In the genomic region with DNA sequence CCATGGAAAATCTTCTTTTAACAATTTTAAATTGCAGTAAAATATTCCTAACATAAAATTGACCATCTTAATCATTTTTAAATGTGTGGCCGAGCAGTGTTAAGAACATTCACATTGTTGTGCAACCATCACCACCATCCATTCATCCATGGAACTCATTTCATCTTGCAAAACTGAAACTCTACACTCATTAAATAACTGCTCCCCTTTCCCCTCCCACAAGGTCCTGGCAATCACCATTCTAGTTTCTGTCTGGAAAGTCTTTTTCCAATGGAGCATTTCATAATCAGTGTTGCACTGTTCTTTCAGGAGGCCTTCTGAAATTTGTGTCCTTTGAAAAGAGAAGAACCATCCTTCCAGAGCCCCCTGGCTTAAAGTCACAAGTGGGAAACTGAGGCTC, we compare ENCODE assay signal across 26 cellular contexts.
DNase-seq lines count a peak whose midpoint lies in the region; ATAC-seq and TF ChIP-seq lines count a peak whose summit lies in the region.
"Had no signal": no experiment of that assay in that cellular context is flagged by ENCODE, and none has a peak within 500 bp of the region (broad histone marks: within the 10 kb centered on the region; RNA-seq: fewer than 3 reads in every experiment).

No MANE protein-coding gene starts in this region.

- H3K9me3 ChIP-seq in right atrium auricular region: no peaks in the 10 kb centered on the region
- H3K9me3 ChIP-seq in fibroblast of lung (ENCODE audit: control insufficient read depth, insufficient read depth, low read depth, low read length): no peaks in the 10 kb centered on the region
- no peaks in the 10 kb centered on the region for H3K9me3 ChIP-seq in right cardiac atrium (ENCODE audit: control insufficient read depth, low read length)
- H3K9me3 ChIP-seq in uterus: no peaks in the 10 kb centered on the region
- H3K9me3 ChIP-seq in PC-3 (ENCODE audit: low read length): no peaks in the 10 kb centered on the region
- H3K9me3 ChIP-seq: SJCRH30, thoracic aorta had no signal

- no peaks in the 10 kb centered on the region for H3K27me3 ChIP-seq in right atrium auricular region
- no peaks in the 10 kb centered on the region for H3K27me3 ChIP-seq in fibroblast of lung (ENCODE audit: control insufficient read depth, insufficient read depth, low read length)
- H3K27me3 ChIP-seq in right cardiac atrium (ENCODE audit: control insufficient read depth, insufficient read depth): no peaks in the 10 kb centered on the region
- no peaks in the 10 kb centered on the region for H3K27me3 ChIP-seq in uterus
- H3K27me3 ChIP-seq in PC-3 (ENCODE audit: low read length): peaks cover 18% of the 10 kb centered on the region
- H3K27me3 ChIP-seq: SJCRH30 had no signal

- H3K36me3 ChIP-seq in right atrium auricular region (no peaks in the 10 kb centered on the region), fibroblast of lung (ENCODE audit: control insufficient read depth, insufficient read depth, low read length) (no peaks in the 10 kb centered on the region), uterus (no peaks in the 10 kb centered on the region), PC-3 (ENCODE audit: low read depth, low read length) (no peaks in the 10 kb centered on the region)
- H3K36me3 ChIP-seq: SJCRH30, thoracic aorta had no signal

- H3K4me3 ChIP-seq in right atrium auricular region (no peak overlapping the region), fibroblast of lung (replicated peaks in 1 of 4; ENCODE audit: control extremely low read depth in 1 of 4, insufficient read depth in 1 of 4, low read depth in 3 of 4, low read length in 4 of 4) (no peak overlapping the region), right cardiac atrium (ENCODE audit: low read length) (no peak overlapping the region), uterus (no peak overlapping the region), PC-3 (ENCODE audit: low read length) (no peak overlapping the region)
- H3K4me3 ChIP-seq: K562, SJCRH30, smooth muscle cell, thoracic aorta had no signal

- H3K4me2 ChIP-seq in fibroblast of lung (ENCODE audit: extremely low read depth, insufficient read depth, low read length) (no peak overlapping the region), PC-3 (ENCODE audit: low read length) (no peak overlapping the region)
- H3K4me2 ChIP-seq: smooth muscle cell had no signal

- intact Hi-C loops in Right ventricle myocardium inferior (cut with DNase I): no loop called here
- intact Hi-C loops in right cardiac atrium (cut with DNase I): no loop called here
- intact Hi-C loops in uterus (cut with DNase I; ENCODE audit: low total_unique reads): no loop called here
- intact Hi-C loops in PC-3 (cut with micrococcal nuclease): no loop called here

- no peak for TF ChIP-seq CTCF in right atrium auricular region (IDR thresholded peaks at IDR 0.05)
- TF ChIP-seq CTCF in fibroblast of lung (conservative IDR thresholded peaks at IDR 0.05 in 1 of 2, IDR thresholded peaks at IDR 0.05 in 1 of 2; ENCODE audit: low read depth in 1 of 2, low read length in 2 of 2): no peak
- TF ChIP-seq CTCF in uterus (IDR thresholded peaks at IDR 0.05): no peak
- TF ChIP-seq CTCF in PC-3 (conservative IDR thresholded peaks at IDR 0.05; ENCODE audit: low read depth, low read length): no peak

- H3K9ac ChIP-seq in fibroblast of lung (ENCODE audit: insufficient read depth, low read length) (no peak overlapping the region), PC-3 (ENCODE audit: low read length) (no peak overlapping the region)

- POLR2A ChIA-PET in PC-3 (lab: Charles Lee; ENCODE audit: unreplicated experiment): no interaction called here

- DNase-seq in Right ventricle myocardium inferior (ENCODE audit: missing footprints): no peak
- DNase-seq in right atrium auricular region (ENCODE audit: low spot score): no peak
- peak; percentile 8 to 52 for DNase-seq in fibroblast of lung (ENCODE audit: low read depth in 2 of 2)
- DNase-seq in right cardiac atrium: no peak
- peak; percentile 41 to 65 for DNase-seq in uterus
- DNase-seq in NCI-H82 treated with DMSO at 0.1 percent for 48 hours (lab: John Stamatoyannopoulos, UW; ENCODE audit: unreplicated experiment): no peak
- DNase-seq in PC-3: no peak
- DNase-seq: activated CD4-positive, alpha-beta T cell treated with anti-CD3 and anti-CD28 coated beads for 36 hours; activated CD8-positive, alpha-beta memory T cell treated with anti-CD3 and anti-CD28 coated beads, Interleukin-2, amount 50 U/mL, for 48 hours; activated CD8-positive, alpha-beta T cell treated with anti-CD3 and anti-CD28 coated beads for 36 hours; activated naive CD4-positive, alpha-beta T cell treated with anti-CD3 and anti-CD28 coated beads, Interleukin-2, amount 50 U/mL, for 16 hours; AML-193; CD8-positive, alpha-beta T cell; GOT3; NCI-H1105; NCI-H187; NCI-H2171 treated with DMSO at 0.1 percent for 48 hours; NCI-H524; SJCRH30; stimulated activated naive CD4-positive, alpha-beta T cell treated with Interleukin-2 at 50 U/mL for 16 hours; SW 1271 had no signal

- H3K27ac ChIP-seq in right atrium auricular region (peak overlapping the region in 1 of 2 donors; percentile 10), fibroblast of lung (ENCODE audit: insufficient read depth, low read length) (no peak overlapping the region), right cardiac atrium (ENCODE audit: low read length) (peak overlapping the region; percentile 53), uterus (peak overlapping the region in 1 of 2 donors; percentile 36), PC-3 (ENCODE audit: low read length) (no peak overlapping the region)
- H3K27ac ChIP-seq: SJCRH30, thoracic aorta, VCaP had no signal

- TF ChIP-seq POLR2A in uterus (IDR thresholded peaks at IDR 0.05): no peak

- H3K4me1 ChIP-seq in right atrium auricular region (peaks cover 0 to 9% of the 10 kb centered on the region in 2 donors), fibroblast of lung (ENCODE audit: control insufficient read depth, extremely low read depth, insufficient read depth, low read length) (no peaks in the 10 kb centered on the region), right cardiac atrium (ENCODE audit: control insufficient read depth, insufficient read depth, low read length) (peaks cover 6% of the 10 kb centered on the region), uterus (no peaks in the 10 kb centered on the region), PC-3 (ENCODE audit: insufficient read depth, low read length) (peaks cover 2% of the 10 kb centered on the region; the same call in 1 of the 2 replicates)
- H3K4me1 ChIP-seq: SJCRH30 had no signal

- H3F3A ChIP-seq in PC-3 (ENCODE audit: low read length, unreplicated experiment): no peaks in the 10 kb centered on the region

- 63% methylated on average over 1 of the region's 1 CpG for WGBS in right cardiac atrium

- H3K79me2 ChIP-seq in fibroblast of lung (ENCODE audit: control insufficient read depth, insufficient read depth, low read length) (no peaks in the 10 kb centered on the region), PC-3 (ENCODE audit: low read length) (no peaks in the 10 kb centered on the region)

- H4K20me1 ChIP-seq in fibroblast of lung (ENCODE audit: control insufficient read depth, extremely low read depth, insufficient read depth, low read length) (no peaks in the 10 kb centered on the region), PC-3 (ENCODE audit: low read length) (no peaks in the 10 kb centered on the region)

- CTCF ChIA-PET in PC-3 (lab: Charles Lee): no interaction called here

- H3K9me2 ChIP-seq in PC-3 (replicated peaks; ENCODE audit: low read length): no peaks in the 10 kb centered on the region

- ATAC-seq in Right ventricle myocardium inferior (peak; percentile 85), right cardiac atrium (peak; percentile 73 to 87), HG02852 (IDR thresholded peaks at IDR 0.05; ENCODE audit: unreplicated experiment) (no peak), PC-3 (no peak)
- ATAC-seq: activated CD4-positive, alpha-beta T cell treated with anti-CD3 and anti-CD28 coated beads for 36 hours; activated CD8-positive, alpha-beta T cell treated with anti-CD3 and anti-CD28 coated beads for 36 hours; CD8-positive, alpha-beta T cell; K562 had no signal

- no TSS peak for BruUV-seq in PC-3 (replicated peaks; lab: Mats Ljungman, UMichigan)

- H2AFZ ChIP-seq in fibroblast of lung (ENCODE audit: low read length) (no peak overlapping the region), PC-3 (ENCODE audit: low read length) (no peak overlapping the region)

Comparison
In these comparisons a context has a peak if more than half of its experiments do, and no peak if none do; other contexts are left out.
1. ATAC-seq: peak in Right ventricle myocardium inferior (single experiment) and right cardiac atrium (2 of 2); none in HG02852 (single experiment) and PC-3 (single experiment).
2. DNase-seq: peak in fibroblast of lung (2 of 2) and uterus (2 of 2); none in Right ventricle myocardium inferior (single experiment), right atrium auricular region (single experiment), right cardiac atrium (0 of 3), NCI-H82 treated with DMSO at 0.1 percent for 48 hours (single experiment) and PC-3 (single experiment).